Comparison of ENCODE assay signal across 2 cellular contexts in the genomic region with DNA sequence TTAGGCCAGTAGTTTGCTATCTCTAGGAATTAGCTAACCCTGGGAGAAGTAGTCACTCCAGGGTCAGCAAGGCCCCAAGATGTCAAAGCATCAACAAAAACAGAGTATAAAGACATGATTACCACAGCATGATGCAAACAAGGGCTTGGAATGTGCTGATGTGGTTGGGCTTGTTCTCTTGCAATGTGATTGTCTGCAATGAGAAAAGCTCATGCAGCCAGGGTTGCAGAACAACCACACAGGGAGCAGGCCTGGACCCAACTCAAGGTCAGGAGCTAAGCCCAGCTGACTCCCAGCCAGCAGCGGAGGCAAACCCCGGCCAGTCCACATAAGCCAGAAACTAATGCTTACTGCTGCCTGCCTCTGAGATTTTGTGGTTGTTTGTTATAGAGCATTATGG.
A peak's percentile ranks its signal among the peaks of the same experiment; 100 is the strongest.
TF ChIP-seq lines count a peak whose summit lies in the region.

No MANE protein-coding gene starts in this region.

TF ChIP-seq in H1, 55 proteins besides CTCF, POLR2A, EP300 and RAD21:
- TF ChIP-seq PHF8 (conservative IDR thresholded peaks at IDR 0.05; ENCODE audit: low read depth, low read length), result no peak
- TF ChIP-seq KDM5A (IDR thresholded peaks at IDR 0.05; ENCODE audit: low read length), result no peak
- TF ChIP-seq FOSL1 (IDR thresholded peaks at IDR 0.05; ENCODE audit: insufficient read depth, low read depth, low read length), result no peak
- TF ChIP-seq BCL11A (IDR thresholded peaks at IDR 0.05; ENCODE audit: low read depth in 2 of 2, low read length in 2 of 2), result no peak
- TF ChIP-seq CEBPB (IDR thresholded peaks at IDR 0.05; ENCODE audit: low read depth, low read length), result peak; percentile 51; the same call in 1 of the 2 replicates
- TF ChIP-seq RFX5 (IDR thresholded peaks at IDR 0.05; ENCODE audit: borderline replicate concordance, low read depth, low read length), result no peak
- TF ChIP-seq JUN (IDR thresholded peaks at IDR 0.05; ENCODE audit: low read depth, low read length), result no peak
- peak; percentile 89 for TF ChIP-seq TEAD4 (IDR thresholded peaks at IDR 0.05; ENCODE audit: low read depth, low read length)
- TF ChIP-seq HDAC6 (IDR thresholded peaks at IDR 0.05; ENCODE audit: low read depth, low read length), result no peak
- TF ChIP-seq CREB1 (IDR thresholded peaks at IDR 0.05), result no peak
- TF ChIP-seq, protein P1, sequence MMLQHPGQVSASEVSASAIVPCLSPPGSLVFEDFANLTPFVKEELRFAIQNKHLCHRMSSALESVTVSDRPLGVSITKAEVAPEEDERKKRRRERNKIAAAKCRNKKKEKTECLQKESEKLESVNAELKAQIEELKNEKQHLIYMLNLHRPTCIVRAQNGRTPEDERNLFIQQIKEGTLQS (IDR thresholded peaks at IDR 0.05; ENCODE audit: insufficient read depth, low read depth, low read length), result no peak
- no peak for TF ChIP-seq RBBP5 (IDR thresholded peaks at IDR 0.05; ENCODE audit: borderline replicate concordance, low read depth, low read length)
- TF ChIP-seq EZH2 (IDR thresholded peaks at IDR 0.05; ENCODE audit: low read depth, low read length, severe bottlenecking), result no peak

TF ChIP-seq in SK-N-SH, 30 proteins besides CTCF, POLR2A, EP300 and RAD21:
- TF ChIP-seq, protein P2, sequence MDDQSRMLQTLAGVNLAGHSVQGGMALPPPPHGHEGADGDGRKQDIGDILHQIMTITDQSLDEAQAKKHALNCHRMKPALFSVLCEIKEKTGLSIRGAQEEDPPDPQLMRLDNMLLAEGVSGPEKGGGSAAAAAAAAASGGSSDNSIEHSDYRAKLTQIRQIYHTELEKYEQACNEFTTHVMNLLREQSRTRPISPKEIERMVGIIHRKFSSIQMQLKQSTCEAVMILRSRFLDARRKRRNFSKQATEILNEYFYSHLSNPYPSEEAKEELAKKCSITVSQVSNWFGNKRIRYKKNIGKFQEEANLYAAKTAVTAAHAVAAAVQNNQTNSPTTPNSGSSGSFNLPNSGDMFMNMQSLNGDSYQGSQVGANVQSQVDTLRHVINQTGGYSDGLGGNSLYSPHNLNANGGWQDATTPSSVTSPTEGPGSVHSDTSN (IDR thresholded peaks at IDR 0.05), result no peak
- TF ChIP-seq POLR2AphosphoS5 (IDR thresholded peaks at IDR 0.05; ENCODE audit: low read depth, low read length) (no peak), RCOR1 (IDR thresholded peaks at IDR 0.05; ENCODE audit: low read length) (no peak), GATA2 (CRISPR knock-in tag; IDR thresholded peaks at IDR 0.05) (no peak), NRF1 (IDR thresholded peaks at IDR 0.05; ENCODE audit: low read depth, low read length) (no peak), TEAD4 (IDR thresholded peaks at IDR 0.05; ENCODE audit: borderline replicate concordance, insufficient read depth) (no peak), IRF3 (IDR thresholded peaks at IDR 0.05; ENCODE audit: low read depth, low read length) (no peak), RFX5 (IDR thresholded peaks at IDR 0.05; ENCODE audit: low read length) (no peak)
TF ChIP-seq in SK-N-SH: peak in this region for 0.
